Comparison of ENCODE assay signal across 9 cellular contexts in the genomic region with DNA sequence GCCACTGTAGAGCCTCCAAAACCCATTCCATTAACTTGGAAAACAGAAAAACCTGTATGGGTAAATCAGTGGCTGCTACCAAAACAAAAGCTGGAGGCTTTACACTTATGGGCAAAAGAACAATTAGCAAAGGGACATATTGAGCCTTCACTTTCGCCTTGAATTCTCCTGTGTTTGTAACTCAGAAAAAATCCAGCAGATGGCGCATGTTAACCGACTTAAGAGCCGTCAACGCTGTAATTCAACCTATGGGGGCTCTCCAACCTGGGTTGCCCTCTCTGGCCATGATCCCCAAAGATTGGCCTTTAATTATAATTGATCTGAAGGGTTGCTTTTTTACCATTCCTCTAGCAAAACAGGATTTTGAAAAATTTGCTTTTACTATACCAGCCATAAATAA. TPM values are rescaled to one million over a fixed set of nuclear protein-coding genes. Genes with fewer than 3 reads are reported as not detected.
A peak's percentile ranks its signal among the peaks of the same experiment; 100 is the strongest.
DNase-seq lines count a peak whose midpoint lies in the region; ATAC-seq, FAIRE-seq and TF ChIP-seq lines count a peak whose summit lies in the region.
"Not testable (repeated sequence)": the region's sequence is repeated elsewhere in the genome, so short reads cannot be mapped to it uniquely, and the experiment has no call there.
"Had no signal": no experiment of that assay in that cellular context is flagged by ENCODE, and none has a peak within 500 bp of the region (broad histone marks: within the 10 kb centered on the region; RNA-seq: fewer than 3 reads in every experiment).

No MANE protein-coding gene starts in this region.

- ATAC-seq in body of pancreas, result not testable (repeated sequence)
- ATAC-seq in natural killer cell, result peak in 1 of 3 donors; percentile 43

- TF ChIP-seq POLR2A in body of pancreas (IDR thresholded peaks at IDR 0.05); testis (IDR thresholded peaks at IDR 0.05): not testable (repeated sequence)

- H3K4me3 Mint-ChIP-seq in HFFc6; glutamatergic neuron (ENCODE audit: unreplicated experiment); natural killer cell: not testable (repeated sequence)

- TF ChIP-seq CTCF in D721Med (IDR thresholded peaks at IDR 0.05; ENCODE audit: insufficient read depth, missing control alignments) (peak; percentile 68), HFFc6 (IDR thresholded peaks at IDR 0.05) (peak; percentile 75), body of pancreas (IDR thresholded peaks at IDR 0.05) (peak; percentile 34 to 52 (median 45)), glutamatergic neuron (IDR thresholded peaks at IDR 0.05; ENCODE audit: partially characterized antibody, unreplicated experiment) (peak; percentile 51), natural killer cell (IDR thresholded peaks at IDR 0.05) (peak; percentile 51), testis (IDR thresholded peaks at IDR 0.05) (peak; percentile 19 to 48 (median 46))

- H3K27me3 ChIP-seq in SJCRH30, body of pancreas, testis: not testable (repeated sequence)

- not testable (repeated sequence) for H3K27me3 Mint-ChIP-seq in HFFc6 (ENCODE audit: insufficient read depth); glutamatergic neuron (ENCODE audit: unreplicated experiment); natural killer cell (ENCODE audit: low read depth in 2 of 2)

- not testable (repeated sequence) for DNase-seq in D721Med (ENCODE audit: insufficient read length, low spot score); natural killer cell
- DNase-seq in HFFc6 (peak; percentile 25), NCI-H2171 (lab: John Stamatoyannopoulos, UW) (peak; percentile 35), SJCRH30 (peak; percentile 34 to 71), body of pancreas (peak; percentile 16 to 35 (median 24)), glutamatergic neuron (peak; percentile 16), testis (peak; percentile 65)

- not testable (repeated sequence) for H3K36me3 ChIP-seq in SJCRH30; body of pancreas (replicated peaks in 1 of 2; ENCODE audit: insufficient read depth in 1 of 2, low read depth in 2 of 2); testis (ENCODE audit: low read depth, missing control alignments)

- H3K27ac ChIP-seq in SJCRH30, body of pancreas, testis: not testable (repeated sequence)

- intact Hi-C loops in body of pancreas (cut with DNase I); natural killer cell (cut with micrococcal nuclease); testis (cut with DNase I; ENCODE audit: low total_unique reads): not testable (repeated sequence)

- not testable (repeated sequence) for H3K9me3 Mint-ChIP-seq in HFFc6; glutamatergic neuron (ENCODE audit: unreplicated experiment); natural killer cell

- H3K27ac Mint-ChIP-seq in HFFc6; glutamatergic neuron (ENCODE audit: unreplicated experiment); natural killer cell: not testable (repeated sequence)

- not testable (repeated sequence) for H3K9me3 ChIP-seq in SJCRH30 (replicated peaks); body of pancreas; testis

- not testable (repeated sequence) for H3K4me1 ChIP-seq in SJCRH30, body of pancreas, testis

- not testable (repeated sequence) for FAIRE-seq in D721Med (lab: Jason Lieb, UNC)

- not testable (repeated sequence) for H3K4me1 Mint-ChIP-seq in HFFc6 (ENCODE audit: low read depth); glutamatergic neuron (ENCODE audit: low read depth, unreplicated experiment); natural killer cell

- H3K36me3 Mint-ChIP-seq in HFFc6 (ENCODE audit: low read depth); glutamatergic neuron (ENCODE audit: unreplicated experiment); natural killer cell: not testable (repeated sequence)

- 0 to 1% methylated on average over 5 of the region's 5 CpGs for WGBS in body of pancreas, 2 donors
- 13 to 14% methylated on average over 4 to 5 of the region's 5 CpGs for WGBS in testis, 2 donors

- H3K4me3 ChIP-seq in SJCRH30, body of pancreas, testis: not testable (repeated sequence)

RNA-seq across cellular contexts. Expression of gene PRAMEF14, which starts 9.8 kb away (rescaled TPM):
- not detected for total RNA-seq in HFFc6 (2021; fragmentation: NEBNext Ultra II Directional; extraction: Animal tissue kit (Norgen Biotek cat#: 25700))
- total RNA-seq in SJCRH30 (2014; rRNA removed; shearing (Covaris generic)), result not detected in 2 replicates
- total RNA-seq in body of pancreas, result not detected
- 0.32 TPM for total RNA-seq in glutamatergic neuron (ENCODE audit: unreplicated experiment)
- total RNA-seq in natural killer cell, result not detected
- total RNA-seq in testis, result under 1 TPM in 1 of 2 donors, not detected in 1; 0.31 TPM
- polyA plus RNA-seq in testis (ENCODE audit: insufficient read depth, low read depth, low replicate concordance), result 0.24 TPM
- total RNA-seq: activated T-helper 2 cell treated with anti-CD3 and anti-CD28 coated beads, Interferon-gamma antibody, Interleukin-2, Interleukin-4, amounts not matched to agents 10 μg/mL and 5 μg/mL and 100 μg/mL, durations not matched to agents 14 hours and 24 hours and 36 hours had no signal

RNA-seq across cellular contexts. Expression of gene PRAMEF19, which starts 15.0 kb away (rescaled TPM):
- not detected for total RNA-seq in HFFc6 (2021; fragmentation: NEBNext Ultra II Directional; extraction: Animal tissue kit (Norgen Biotek cat#: 25700))
- not detected in 2 replicates for total RNA-seq in SJCRH30 (2014; rRNA removed; shearing (Covaris generic))
- total RNA-seq in body of pancreas (not detected), glutamatergic neuron (ENCODE audit: unreplicated experiment) (not detected), natural killer cell (not detected), testis (not detected)
- polyA plus RNA-seq in testis (ENCODE audit: insufficient read depth, low read depth, low replicate concordance), result not detected
- total RNA-seq: activated T-helper 2 cell treated with anti-CD3 and anti-CD28 coated beads, Interferon-gamma antibody, Interleukin-2, Interleukin-4, amounts not matched to agents 10 μg/mL and 5 μg/mL and 100 μg/mL, durations not matched to agents 14 hours and 24 hours and 36 hours had no signal

RNA-seq across cellular contexts. Expression of gene PRAMEF17, which starts 32.7 kb away (rescaled TPM):
- total RNA-seq in HFFc6 (2021; fragmentation: NEBNext Ultra II Directional; extraction: Animal tissue kit (Norgen Biotek cat#: 25700)), result not detected
- not detected in 2 replicates for total RNA-seq in SJCRH30 (2014; rRNA removed; shearing (Covaris generic))
- total RNA-seq in body of pancreas (not detected), glutamatergic neuron (ENCODE audit: unreplicated experiment) (not detected), natural killer cell (not detected), testis (under 1 TPM in 1 of 2 donors, not detected in 1; 0.31 TPM)
- polyA plus RNA-seq in testis (ENCODE audit: insufficient read depth, low read depth, low replicate concordance), result not detected
- total RNA-seq: activated T-helper 2 cell treated with anti-CD3 and anti-CD28 coated beads, Interferon-gamma antibody, Interleukin-2, Interleukin-4, amounts not matched to agents 10 μg/mL and 5 μg/mL and 100 μg/mL, durations not matched to agents 14 hours and 24 hours and 36 hours had no signal

RNA-seq across cellular contexts. Expression of gene PRAMEF15, which starts 41.4 kb away (rescaled TPM):
- not detected for total RNA-seq in HFFc6 (2021; fragmentation: NEBNext Ultra II Directional; extraction: Animal tissue kit (Norgen Biotek cat#: 25700))
- total RNA-seq in SJCRH30 (2014; rRNA removed; shearing (Covaris generic)), result not detected in 2 replicates
- not detected for total RNA-seq in body of pancreas
- total RNA-seq in glutamatergic neuron (ENCODE audit: unreplicated experiment), result not detected
- not detected for total RNA-seq in natural killer cell
- under 1 TPM in 1 of 2 donors, not detected in 1; 0.19 TPM for total RNA-seq in testis
- polyA plus RNA-seq in testis (ENCODE audit: insufficient read depth, low read depth, low replicate concordance), result not detected
- total RNA-seq: activated T-helper 2 cell treated with anti-CD3 and anti-CD28 coated beads, Interferon-gamma antibody, Interleukin-2, Interleukin-4, amounts not matched to agents 10 μg/mL and 5 μg/mL and 100 μg/mL, durations not matched to agents 14 hours and 24 hours and 36 hours had no signal

RNA-seq across cellular contexts. Expression of gene PRAMEF33, which starts 53.4 kb away (rescaled TPM):
- not detected for total RNA-seq in HFFc6 (2021; fragmentation: NEBNext Ultra II Directional; extraction: Animal tissue kit (Norgen Biotek cat#: 25700))
- total RNA-seq in SJCRH30 (2014; rRNA removed; shearing (Covaris generic)), result not detected in 2 replicates
- not detected for total RNA-seq in body of pancreas
- total RNA-seq in glutamatergic neuron (ENCODE audit: unreplicated experiment), result not detected
- not detected for total RNA-seq in natural killer cell
- not detected for total RNA-seq in testis
- not detected for polyA plus RNA-seq in testis (ENCODE audit: insufficient read depth, low read depth, low replicate concordance)
- total RNA-seq: activated T-helper 2 cell treated with anti-CD3 and anti-CD28 coated beads, Interferon-gamma antibody, Interleukin-2, Interleukin-4, amounts not matched to agents 10 μg/mL and 5 μg/mL and 100 μg/mL, durations not matched to agents 14 hours and 24 hours and 36 hours had no signal
